In genomic region chr3:22296641-22297040, GRCh38 we compare ENCODE assay signal across 19 cellular contexts.
DNase-seq lines count a peak whose midpoint lies in the region; TF ChIP-seq lines count a peak whose summit lies in the region.
"Had no signal": no experiment of that assay in that cellular context is flagged by ENCODE, and none has a peak within 500 bp of the region (broad histone marks: within the 10 kb centered on the region; RNA-seq: fewer than 3 reads in every experiment).

No MANE protein-coding gene starts in this region.

- H3K4me1 ChIP-seq in hepatocyte (ENCODE audit: insufficient read depth), result no peaks in the 10 kb centered on the region
- H3K4me1 ChIP-seq: lower lobe of right lung, right atrium auricular region, thyroid gland had no signal

- no peak overlapping the region for H3K27ac ChIP-seq in hepatocyte
- H3K27ac ChIP-seq: lower lobe of right lung, ovary, right atrium auricular region, thyroid gland had no signal

- H3K9me3 ChIP-seq in hepatocyte (ENCODE audit: low read depth), result no peaks in the 10 kb centered on the region
- H3K9me3 ChIP-seq: ovary, thyroid gland had no signal

- H3K27me3 ChIP-seq in hepatocyte, result no peaks in the 10 kb centered on the region
- H3K27me3 ChIP-seq: ovary, right atrium auricular region, thyroid gland had no signal

- TF ChIP-seq CTCF in choroid plexus epithelial cell (conservative IDR thresholded peaks at IDR 0.05; ENCODE audit: low read depth, low read length) (no peak), hepatocyte (IDR thresholded peaks at IDR 0.05; ENCODE audit: poor library complexity) (no peak)

- no peaks in the 10 kb centered on the region for H3K9me2 ChIP-seq in hepatocyte (replicated peaks; ENCODE audit: insufficient read depth)

- DNase-seq in DMS 273 treated with DMSO at 0.1 percent for 48 hours (lab: John Stamatoyannopoulos, UW) (peak; percentile 2), NCI-H524 treated with DMSO at 0.1 percent for 48 hours (lab: John Stamatoyannopoulos, UW) (peak; percentile 37), choroid plexus epithelial cell (ENCODE audit: low read depth) (peak; percentile 81), hepatocyte (ENCODE audit: low spot score) (peak; percentile 8), NCI-H510A (lab: John Stamatoyannopoulos, UW) (no peak), NCI-H1417 treated with DMSO at 0.1 percent for 48 hours (lab: John Stamatoyannopoulos, UW) (no peak), activated gamma-delta T cell (lab: John Stamatoyannopoulos, UW) (no peak)
- DNase-seq: activated naive CD4-positive, alpha-beta T cell treated with anti-CD3 and anti-CD28 coated beads, Interleukin-2, amount 50 U/mL, for 16 hours; anterior cingulate cortex; KBM-7; lower lobe of right lung; nephron progenitor cell; ovary; Right ventricle myocardium superior; SW 1271; T1000; thyroid gland had no signal

- no peaks in the 10 kb centered on the region for H3K36me3 ChIP-seq in hepatocyte (replicated peaks; ENCODE audit: insufficient read depth, low read depth)
- H3K36me3 ChIP-seq: lower lobe of right lung, ovary, right atrium auricular region, thyroid gland had no signal

- H3K79me2 ChIP-seq in hepatocyte, result no peaks in the 10 kb centered on the region

- no peaks in the 10 kb centered on the region for H4K20me1 ChIP-seq in hepatocyte (ENCODE audit: insufficient read depth, poor library complexity, severe bottlenecking)

- H3K4me3 ChIP-seq in choroid plexus epithelial cell (ENCODE audit: low read depth, low read length), result no peak overlapping the region
- no peak overlapping the region for H3K4me3 ChIP-seq in hepatocyte
- H3K4me3 ChIP-seq: GM23338, lower lobe of right lung, ovary, right atrium auricular region, thyroid gland had no signal

- no peak overlapping the region for H3K4me2 ChIP-seq in hepatocyte
- H3K4me2 ChIP-seq: GM23338 had no signal

- H2AFZ ChIP-seq in hepatocyte, result no peak overlapping the region
- H2AFZ ChIP-seq: GM23338 had no signal

Comparison
In these comparisons a context has a peak if more than half of its experiments do, and no peak if none do; other contexts are left out.
1. DNase-seq: peak in DMS 273 treated with DMSO at 0.1 percent for 48 hours (single experiment), NCI-H524 treated with DMSO at 0.1 percent for 48 hours (single experiment), choroid plexus epithelial cell (single experiment) and hepatocyte (single experiment); none in NCI-H510A (single experiment), NCI-H1417 treated with DMSO at 0.1 percent for 48 hours (single experiment) and activated gamma-delta T cell (single experiment).